In genomic region chr19:38705197-38706019, GRCh38 we compare ENCODE assay signal across 1 cellular context.
TF ChIP-seq lines count a peak whose summit lies in the region.

No MANE protein-coding gene starts in this region.

TF ChIP-seq in HepG2, 621 proteins besides CTCF, POLR2A, EP300 and RAD21:
- TF ChIP-seq ETV5 (CRISPR knock-in tag; IDR thresholded peaks at IDR 0.05; ENCODE audit: borderline replicate concordance): no peak
- peak; percentile 34; the same call in 1 of the 2 replicates for TF ChIP-seq ZNF687 (CRISPR knock-in tag; IDR thresholded peaks at IDR 0.05)
- TF ChIP-seq RBM22 (optimal IDR thresholded peaks at IDR 0.05; ENCODE audit: low read length): peak; percentile 92
- TF ChIP-seq AGO2 (optimal IDR thresholded peaks at IDR 0.05; ENCODE audit: low read depth, low read length): peak; percentile 67
